Comparison of ENCODE assay signal across 8 cellular contexts in genomic region chr12:21657336-21658077, GRCh38. TPM values are rescaled to one million over a fixed set of nuclear protein-coding genes. Genes with fewer than 3 reads are reported as not detected.
DNase-seq lines count a peak whose midpoint lies in the region; ATAC-seq and TF ChIP-seq lines count a peak whose summit lies in the region.

TSS of gene LDHB (minus strand) at chr12:21657842. CDS start at chr12:21654671, 3,171 bp downstream.

- H3K9ac ChIP-seq in NT2/D1 (ENCODE audit: insufficient read length, low read depth): peak within 1 kb of the TSS; percentile 99
- H3K9ac ChIP-seq in endodermal cell (ENCODE audit: extremely low read depth, low read length, poor library complexity, severe bottlenecking): peak within 1 kb of the TSS; percentile 88

- H3K4me1 Mint-ChIP-seq in activated CD8-positive, alpha-beta memory T cell treated with anti-CD3 and anti-CD28 coated beads, Interleukin-2, amount 10 ng/mL, durations not matched to agents 7 days and 5 days: peaks cover 36% of the 10 kb centered on the region
- H3K4me1 Mint-ChIP-seq in endodermal cell (peaks cover 25% of the 10 kb centered on the region), mesothelial cell of epicardium (peaks cover 21% of the 10 kb centered on the region)

- H3K9me3 Mint-ChIP-seq in activated CD8-positive, alpha-beta memory T cell treated with anti-CD3 and anti-CD28 coated beads, Interleukin-2, amount 10 ng/mL, durations not matched to agents 7 days and 5 days (ENCODE audit: low read depth): no peaks in the 10 kb centered on the region
- H3K9me3 Mint-ChIP-seq in endodermal cell (peaks cover 16% of the 10 kb centered on the region), mesothelial cell of epicardium (no peaks in the 10 kb centered on the region)

- H3K4me1 ChIP-seq in NT2/D1 (ENCODE audit: insufficient read depth, insufficient read length) (peaks cover 2% of the 10 kb centered on the region), endodermal cell (ENCODE audit: control insufficient read depth, insufficient read depth, low read length) (no peaks in the 10 kb centered on the region)

- TF ChIP-seq CTCF in endodermal cell (conservative IDR thresholded peaks at IDR 0.05): no peak
- no peak for TF ChIP-seq CTCF in mesothelial cell of epicardium (IDR thresholded peaks at IDR 0.05; ENCODE audit: unreplicated experiment)

- peaks cover 47% of the 10 kb centered on the region for H3K36me3 ChIP-seq in NT2/D1 (ENCODE audit: insufficient read depth, insufficient read length, low read length)
- peaks cover 31% of the 10 kb centered on the region for H3K36me3 ChIP-seq in endodermal cell (ENCODE audit: control insufficient read depth, insufficient read depth, low read length)

- 0 to 1% methylated on average over 16 to 41 of the region's 41 CpGs for WGBS in endodermal cell (ENCODE audit: insufficient coverage in 1 of 2, insufficient read length in 1 of 2), 2 experiments

- peak within 1 kb of the TSS; percentile 89 for H3K4me3 Mint-ChIP-seq in activated CD8-positive, alpha-beta memory T cell treated with anti-CD3 and anti-CD28 coated beads, Interleukin-2, amount 10 ng/mL, durations not matched to agents 7 days and 5 days
- H3K4me3 Mint-ChIP-seq in endodermal cell (peak within 1 kb of the TSS; percentile 97), mesothelial cell of epicardium (peak within 1 kb of the TSS; percentile 99)

- H3K9me3 ChIP-seq in NT2/D1 (ENCODE audit: insufficient read depth, low read length) (peaks cover 8% of the 10 kb centered on the region; the same call in 1 of the 2 replicates), endodermal cell (ENCODE audit: control insufficient read depth, low read length) (no peaks in the 10 kb centered on the region)

- DNase-seq in COLO668 (lab: John Stamatoyannopoulos, UW; ENCODE audit: unreplicated experiment): peak; percentile 75
- peak; percentile 84 for DNase-seq in HS-5 (ENCODE audit: low read depth)
- peak; percentile 100 for DNase-seq in NT2/D1 (ENCODE audit: low read depth, low spot score)
- DNase-seq in activated CD8-positive, alpha-beta memory T cell treated with anti-CD3 and anti-CD28 coated beads, Interleukin-2, amount 10 ng/mL, durations not matched to agents 7 days and 5 days: peak; percentile 98
- DNase-seq in endodermal cell: peak; percentile 99
- DNase-seq in mesothelial cell of epicardium (ENCODE audit: low spot score in 2 of 2, unreplicated experiment in 2 of 2): peak; percentile 79 to 90
- peak; percentile 93 to 94 for DNase-seq in stimulated activated CD8-positive, alpha-beta memory T cell treated with anti-CD3 and anti-CD28 coated beads, Interleukin-15, amount 100 ng/mL, for 48 hours (ENCODE audit: low read depth in 2 of 2)

- peak; percentile 93 for ATAC-seq in GM19468 (IDR thresholded peaks at IDR 0.05; ENCODE audit: extremely low read depth, unreplicated experiment)
- ATAC-seq in activated CD8-positive, alpha-beta memory T cell treated with anti-CD3 and anti-CD28 coated beads, Interleukin-2, amount 10 ng/mL, durations not matched to agents 7 days and 5 days: peak; percentile 97

- H3K27me3 ChIP-seq in NT2/D1 (ENCODE audit: insufficient read depth, insufficient read length) (no peaks in the 10 kb centered on the region), endodermal cell (ENCODE audit: control insufficient read depth, insufficient read depth, low read length, poor library complexity, severe bottlenecking) (no peaks in the 10 kb centered on the region)

- peak within 1 kb of the TSS; percentile 100 for H3K27ac Mint-ChIP-seq in activated CD8-positive, alpha-beta memory T cell treated with anti-CD3 and anti-CD28 coated beads, Interleukin-2, amount 10 ng/mL, durations not matched to agents 7 days and 5 days
- H3K27ac Mint-ChIP-seq in endodermal cell (peak within 1 kb of the TSS; percentile 99), mesothelial cell of epicardium (peak within 1 kb of the TSS; percentile 99)

- no peaks in the 10 kb centered on the region for H3K27me3 Mint-ChIP-seq in activated CD8-positive, alpha-beta memory T cell treated with anti-CD3 and anti-CD28 coated beads, Interleukin-2, amount 10 ng/mL, durations not matched to agents 7 days and 5 days
- H3K27me3 Mint-ChIP-seq in endodermal cell (ENCODE audit: insufficient read depth) (peaks cover 2% of the 10 kb centered on the region), mesothelial cell of epicardium (ENCODE audit: low read depth) (peaks cover 27% of the 10 kb centered on the region)

- peak within 1 kb of the TSS; percentile 95 for H3K27ac ChIP-seq in endodermal cell (ENCODE audit: low read depth, low read length)

- peaks cover 28% of the 10 kb centered on the region for H3K36me3 Mint-ChIP-seq in activated CD8-positive, alpha-beta memory T cell treated with anti-CD3 and anti-CD28 coated beads, Interleukin-2, amount 10 ng/mL, durations not matched to agents 7 days and 5 days
- H3K36me3 Mint-ChIP-seq in endodermal cell (ENCODE audit: low read depth): peaks cover 38% of the 10 kb centered on the region
- H3K36me3 Mint-ChIP-seq in mesothelial cell of epicardium: peaks cover 6% of the 10 kb centered on the region

- peak within 1 kb of the TSS; percentile 98 for H3K4me3 ChIP-seq in NT2/D1 (ENCODE audit: insufficient read length, low read depth)
- peak within 1 kb of the TSS; percentile 95 for H3K4me3 ChIP-seq in endodermal cell (ENCODE audit: low read length)

- CTCF ChIA-PET in activated CD8-positive, alpha-beta memory T cell treated with anti-CD3 and anti-CD28 coated beads, Interleukin-2, amount 10 ng/mL, durations not matched to agents 7 days and 5 days (lab: Charles Lee): interaction anchor here (0.9 to 1.9 kb wide), 6 partner anchors 15 to 156 kb away, joined by 3 to 10 read pairs (median 4); partner anchors contain the start of genes GOLT1B and RECQL

RNA-seq across cellular contexts. Expression of gene LDHB, which starts in this region (rescaled TPM):
- total RNA-seq in activated CD8-positive, alpha-beta memory T cell treated with anti-CD3 and anti-CD28 coated beads, Interleukin-2, amount 10 ng/mL, durations not matched to agents 7 days and 5 days: 1,000 to 10,000 TPM in 1 of 2 experiments, 100 to 1,000 TPM in 1; 907 to 1,215 TPM
- total RNA-seq in endodermal cell: 1,000 to 10,000 TPM in 1 of 2 donors, 100 to 1,000 TPM in 1; 917 to 1,694 TPM
- polyA plus RNA-seq in endodermal cell (2013, experiment 1 of 2): 934 TPM
- polyA plus RNA-seq in endodermal cell (2013, experiment 2 of 2): 808 TPM
- 508 to 539 TPM (median 531 TPM) in 3 replicates for total RNA-seq in mesothelial cell of epicardium

Comparison
In these comparisons a context has a peak if more than half of its experiments do, and no peak if none do; other contexts are left out.
1. Peak in every context shown above with its lines: DNase-seq, ATAC-seq, H3K4me3 ChIP-seq and H3K27ac ChIP-seq.